Comparison of ENCODE assay signal across 15 cellular contexts in genomic region chr7:140623995-140624902, GRCh38. TPM values are rescaled to one million over a fixed set of nuclear protein-coding genes. Genes with fewer than 3 reads are reported as not detected.
DNase-seq lines count a peak whose midpoint lies in the region; ATAC-seq and TF ChIP-seq lines count a peak whose summit lies in the region.
"Had no signal": no experiment of that assay in that cellular context is flagged by ENCODE, and none has a peak within 500 bp of the region (broad histone marks: within the 10 kb centered on the region; RNA-seq: fewer than 3 reads in every experiment).

No MANE protein-coding gene starts in this region.

- no peaks in the 10 kb centered on the region for H3K9me3 ChIP-seq in HUES48 (ENCODE audit: control insufficient read depth, insufficient read depth, low read length)
- H3K9me3 ChIP-seq in RWPE2 (ENCODE audit: severe bottlenecking): no peaks in the 10 kb centered on the region
- H3K9me3 ChIP-seq in right cardiac atrium (ENCODE audit: control insufficient read depth, low read length): no peaks in the 10 kb centered on the region
- no peaks in the 10 kb centered on the region for H3K9me3 ChIP-seq in sigmoid colon
- H3K9me3 ChIP-seq in tibial nerve: no peaks in the 10 kb centered on the region
- H3K9me3 ChIP-seq: left lung had no signal

- peak overlapping the region; percentile 9 for H3K27ac ChIP-seq in HUES48 (ENCODE audit: low read depth, low read length)
- H3K27ac ChIP-seq in RWPE2 (ENCODE audit: poor library complexity, severe bottlenecking): peak overlapping the region; percentile 87
- peak overlapping the region; percentile 21 for H3K27ac ChIP-seq in right cardiac atrium (ENCODE audit: low read length)
- H3K27ac ChIP-seq in sigmoid colon: peak overlapping the region; percentile 40 to 84 (median 70)
- peak overlapping the region in 2 of 4 donors; percentile 37 to 67 for H3K27ac ChIP-seq in tibial nerve
- H3K27ac ChIP-seq: left lung, SK-N-MC had no signal

- ATAC-seq in RWPE2 (ENCODE audit: low read depth): no peak
- peak in 1 of 2 donors; percentile 18 for ATAC-seq in right cardiac atrium
- no peak for ATAC-seq in HG02885 (IDR thresholded peaks at IDR 0.05; ENCODE audit: poor library complexity, unreplicated experiment)
- ATAC-seq: activated CD8-positive, alpha-beta T cell treated with anti-CD3 and anti-CD28 coated beads for 36 hours; left lung had no signal

- WGBS in right cardiac atrium: 49% methylated on average over 10 of the region's 10 CpGs
- 78 to 86% methylated on average over 10 of the region's 10 CpGs for WGBS in sigmoid colon, 2 donors
- 63 to 67% methylated on average over 10 of the region's 10 CpGs for WGBS in tibial nerve, 2 donors

- TF ChIP-seq CTCF in RWPE2 (IDR thresholded peaks at IDR 0.05; ENCODE audit: poor library complexity, severe bottlenecking) (no peak), sigmoid colon (IDR thresholded peaks at IDR 0.05) (no peak), tibial nerve (IDR thresholded peaks at IDR 0.05) (no peak)

- H3K27me3 ChIP-seq in HUES48 (ENCODE audit: control insufficient read depth, insufficient read depth, low read length) (no peaks in the 10 kb centered on the region), RWPE2 (ENCODE audit: insufficient read depth, poor library complexity, severe bottlenecking) (no peaks in the 10 kb centered on the region), right cardiac atrium (ENCODE audit: control insufficient read depth, insufficient read depth) (no peaks in the 10 kb centered on the region), sigmoid colon (no peaks in the 10 kb centered on the region), tibial nerve (no peaks in the 10 kb centered on the region)
- H3K27me3 ChIP-seq: left lung had no signal

- H3K9ac ChIP-seq in HUES48 (ENCODE audit: low read depth, low read length): no peak overlapping the region

- DNase-seq in RWPE2 (ENCODE audit: low spot score) (no peak), right cardiac atrium (peak in 1 of 3 donors; percentile 71), sigmoid colon (peak; percentile 90), amygdala (lab: John Stamatoyannopoulos, UW) (no peak), tibial nerve (ENCODE audit: low spot score in 2 of 2) (no peak)
- no peak for DNase-seq in activated CD8-positive, alpha-beta memory T cell treated with anti-CD3 and anti-CD28 coated beads for 24 hours
- DNase-seq: activated CD8-positive, alpha-beta T cell treated with anti-CD3 and anti-CD28 coated beads for 36 hours; amniotic stem cell; COR-L47; left lung; NCI-H187 treated with DMSO at 0.1 percent for 48 hours had no signal

- H3K4me1 ChIP-seq in HUES48 (ENCODE audit: control insufficient read depth, insufficient read depth, low read length) (peaks cover 20% of the 10 kb centered on the region), RWPE2 (ENCODE audit: insufficient read depth, poor library complexity, severe bottlenecking) (peaks cover 21% of the 10 kb centered on the region), right cardiac atrium (ENCODE audit: control insufficient read depth, insufficient read depth, low read length) (peaks cover 9% of the 10 kb centered on the region), sigmoid colon (peaks cover 0 to 33% (median 23%) of the 10 kb centered on the region in 4 donors), tibial nerve (peaks cover 0 to 73% (median 17%) of the 10 kb centered on the region in 4 donors)

- TF ChIP-seq EP300 in sigmoid colon (IDR thresholded peaks at IDR 0.05): no peak
- TF ChIP-seq EP300 in tibial nerve (IDR thresholded peaks at IDR 0.05): no peak

- no peaks in the 10 kb centered on the region for H3K36me3 ChIP-seq in HUES48 (ENCODE audit: control insufficient read depth, insufficient read depth, low read length)
- no peaks in the 10 kb centered on the region for H3K36me3 ChIP-seq in RWPE2 (ENCODE audit: low read depth)
- H3K36me3 ChIP-seq in sigmoid colon: no peaks in the 10 kb centered on the region
- H3K36me3 ChIP-seq in tibial nerve: no peaks in the 10 kb centered on the region
- H3K36me3 ChIP-seq: left lung had no signal

- no peak for TF ChIP-seq POLR2A in sigmoid colon (IDR thresholded peaks at IDR 0.05)
- no peak for TF ChIP-seq POLR2A in tibial nerve (IDR thresholded peaks at IDR 0.05)

- intact Hi-C loops in right cardiac atrium (cut with DNase I): no loop called here
- intact Hi-C loops in sigmoid colon (cut with DNase I): no loop called here

- no peak overlapping the region for H3K4me3 ChIP-seq in HUES48 (ENCODE audit: low read depth, low read length)
- no peak overlapping the region for H3K4me3 ChIP-seq in RWPE2 (ENCODE audit: severe bottlenecking)
- H3K4me3 ChIP-seq in right cardiac atrium (ENCODE audit: low read length): no peak overlapping the region
- H3K4me3 ChIP-seq in sigmoid colon: no peak overlapping the region
- H3K4me3 ChIP-seq in tibial nerve: no peak overlapping the region
- H3K4me3 ChIP-seq: left lung, SK-N-MC, skin epidermis had no signal

RNA-seq across cellular contexts. Expression of gene DENND2A, which starts 16.4 kb away (rescaled TPM):
- 10 to 100 TPM; 10.7 to 16.6 (median 12.3) TPM for total RNA-seq in right cardiac atrium
- 8.7 TPM for polyA plus RNA-seq in right cardiac atrium
- total RNA-seq in sigmoid colon: 10 to 100 TPM in 3 of 4 donors, 1 to 10 TPM in 1; 7.6 to 38.8 (median 13.6) TPM
- polyA plus RNA-seq in sigmoid colon: 10 to 100 TPM in 1 of 3 donors, 1 to 10 TPM in 2; 6.2 to 22.2 (median 7.2) TPM
- 10 to 100 TPM; 18.3 to 28.0 (median 24.2) TPM for total RNA-seq in tibial nerve
- total RNA-seq: activated CD8-positive, alpha-beta T cell treated with anti-CD3 and anti-CD28 coated beads for 36 hours had no signal

RNA-seq across cellular contexts. Expression of gene ADCK2, which starts 48.5 kb away (rescaled TPM):
- total RNA-seq in right cardiac atrium (10 to 100 TPM; 13.2 to 17.9 (median 14.9) TPM), sigmoid colon (10 to 100 TPM; 20.1 to 22.1 (median 20.8) TPM), tibial nerve (10 to 100 TPM; 20.7 to 34.5 (median 26.7) TPM)
- polyA plus RNA-seq in right cardiac atrium (11.7 TPM), sigmoid colon (10 to 100 TPM; 14.8 to 24.0 (median 15.6) TPM)
